In the genomic region with DNA sequence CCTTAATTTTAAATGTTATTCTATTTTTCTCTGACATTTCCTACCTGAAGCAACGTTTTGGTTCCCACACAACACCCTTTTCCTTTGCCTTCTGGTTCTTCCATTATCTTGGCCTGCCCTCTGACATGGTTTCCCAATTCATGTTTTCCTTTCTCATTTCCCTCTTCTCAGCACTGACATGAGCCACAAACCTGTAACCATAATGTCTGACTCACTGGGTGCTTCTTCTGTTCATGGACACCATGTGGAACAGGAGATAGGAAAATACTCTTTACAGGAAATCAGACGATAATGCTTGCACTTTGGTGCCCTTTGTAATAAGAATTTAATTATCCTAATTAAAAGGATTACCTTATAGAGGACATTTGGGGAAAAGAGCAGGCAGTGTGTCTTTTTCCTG, we compare ENCODE assay signal across 17 cellular contexts.
DNase-seq lines count a peak whose midpoint lies in the region; ATAC-seq, FAIRE-seq and TF ChIP-seq lines count a peak whose summit lies in the region.
"Had no signal": no experiment of that assay in that cellular context is flagged by ENCODE, and none has a peak within 500 bp of the region (broad histone marks: within the 10 kb centered on the region; RNA-seq: fewer than 3 reads in every experiment).

No MANE protein-coding gene starts in this region.

- peaks cover 7% of the 10 kb centered on the region for H3K4me1 ChIP-seq in astrocyte (ENCODE audit: insufficient read depth, low read length)
- H3K4me1 ChIP-seq: sigmoid colon had no signal

- no peak overlapping the region for H3K9ac ChIP-seq in astrocyte (ENCODE audit: low read length)

- H3K36me3 ChIP-seq in astrocyte (ENCODE audit: insufficient read depth, low read length): no peaks in the 10 kb centered on the region
- H3K36me3 ChIP-seq: sigmoid colon, vagina had no signal

- H3K27me3 Mint-ChIP-seq in astrocyte (ENCODE audit: low read depth, unreplicated experiment): no peaks in the 10 kb centered on the region
- H3K27me3 Mint-ChIP-seq: activated CD8-positive, alpha-beta memory T cell treated with anti-CD3 and anti-CD28 coated beads, Interleukin-2, amount 10 ng/mL, durations not matched to agents 7 days and 5 days had no signal

- ATAC-seq in HG03354 (IDR thresholded peaks at IDR 0.05; ENCODE audit: poor library complexity, severe bottlenecking, unreplicated experiment): no peak
- ATAC-seq: activated CD8-positive, alpha-beta memory T cell treated with anti-CD3 and anti-CD28 coated beads, Interleukin-2, amount 10 ng/mL, durations not matched to agents 7 days and 5 days had no signal

- peaks cover 3% of the 10 kb centered on the region for H3K9me3 Mint-ChIP-seq in astrocyte (ENCODE audit: unreplicated experiment)
- H3K9me3 Mint-ChIP-seq: activated naive CD4-positive, alpha-beta T cell treated with anti-CD3 and anti-CD28 coated beads, Interleukin-2, amount 50 U/mL, for 24 hours; endodermal cell had no signal

- no peaks in the 10 kb centered on the region for H3K27me3 ChIP-seq in astrocyte (ENCODE audit: insufficient read depth, low read length)
- H3K27me3 ChIP-seq: sigmoid colon, vagina had no signal

- peak overlapping the region; percentile 7 for H3K4me3 Mint-ChIP-seq in astrocyte (ENCODE audit: unreplicated experiment)
- H3K4me3 Mint-ChIP-seq: activated CD8-positive, alpha-beta memory T cell treated with anti-CD3 and anti-CD28 coated beads, Interleukin-2, amount 10 ng/mL, durations not matched to agents 7 days and 5 days; activated naive CD4-positive, alpha-beta T cell treated with anti-CD3 and anti-CD28 coated beads, Interleukin-2, amount 50 U/mL, for 24 hours; endodermal cell had no signal

- H3K36me3 Mint-ChIP-seq in astrocyte (ENCODE audit: low read depth, unreplicated experiment): peaks cover 4% of the 10 kb centered on the region
- H3K36me3 Mint-ChIP-seq: activated naive CD4-positive, alpha-beta T cell treated with anti-CD3 and anti-CD28 coated beads, Interleukin-2, amount 50 U/mL, for 24 hours had no signal

- no peak overlapping the region for H3K4me3 ChIP-seq in astrocyte (ENCODE audit: insufficient read depth, low read depth, low read length)
- H3K4me3 ChIP-seq: sigmoid colon, vagina had no signal

- H4K20me1 ChIP-seq in astrocyte (ENCODE audit: insufficient read depth, low read length): no peaks in the 10 kb centered on the region

- no peaks in the 10 kb centered on the region for H3K9me3 ChIP-seq in astrocyte (ENCODE audit: insufficient read depth, low read depth, low read length)
- H3K9me3 ChIP-seq: sigmoid colon, vagina had no signal

- no peak overlapping the region for H2AFZ ChIP-seq in astrocyte (ENCODE audit: low read depth, low read length)

- H3K79me2 ChIP-seq in astrocyte (ENCODE audit: insufficient read depth, low read length): no peaks in the 10 kb centered on the region

- DNase-seq in EL (peak; percentile 44), M059J (ENCODE audit: low read depth) (peak; percentile 32), astrocyte (ENCODE audit: low read depth) (peak; percentile 24), lung microvascular endothelial cell (ENCODE audit: low read depth in 2 of 2) (peak; percentile 25 to 51), SW480 (ENCODE audit: low spot score) (no peak), anterior cingulate cortex (lab: John Stamatoyannopoulos, UW) (no peak)
- DNase-seq: activated CD8-positive, alpha-beta memory T cell treated with anti-CD3 and anti-CD28 coated beads, Interleukin-2, amount 10 ng/mL, durations not matched to agents 7 days and 5 days; caudate nucleus; endodermal cell; kidney; NCI-H1105 treated with DMSO at 0.1 percent for 48 hours; sigmoid colon; stimulated activated naive CD4-positive, alpha-beta T cell treated with Interleukin-2 at 50 U/mL for 16 hours; SW 1271 had no signal

- no peak overlapping the region for H3K27ac ChIP-seq in astrocyte (ENCODE audit: low read depth, low read length)
- H3K27ac ChIP-seq: sigmoid colon, vagina had no signal

- peak overlapping the region; percentile 54 for H3K27ac Mint-ChIP-seq in astrocyte (ENCODE audit: unreplicated experiment)
- H3K27ac Mint-ChIP-seq: activated CD8-positive, alpha-beta memory T cell treated with anti-CD3 and anti-CD28 coated beads, Interleukin-2, amount 10 ng/mL, durations not matched to agents 7 days and 5 days; activated naive CD4-positive, alpha-beta T cell treated with anti-CD3 and anti-CD28 coated beads, Interleukin-2, amount 50 U/mL, for 24 hours; endodermal cell had no signal

- TF ChIP-seq CTCF in astrocyte (IDR thresholded peaks at IDR 0.05; ENCODE audit: insufficient read depth, low read depth, low read length): no peak

- H3K4me1 Mint-ChIP-seq in astrocyte (ENCODE audit: low read depth, unreplicated experiment): peaks cover 52% of the 10 kb centered on the region

- no peak overlapping the region for H3K4me2 ChIP-seq in astrocyte (ENCODE audit: low read length)

- no peak for FAIRE-seq in astrocyte (lab: Jason Lieb, UNC)
- FAIRE-seq: kidney had no signal

Comparison
In these comparisons a context has a peak if more than half of its experiments do, and no peak if none do; other contexts are left out.
1. DNase-seq: peak in EL (single experiment), M059J (single experiment), astrocyte (single experiment) and lung microvascular endothelial cell (2 of 2); none in SW480 (single experiment) and anterior cingulate cortex (0 of 58).